16 cellular contexts compared by ENCODE assay signal in genomic region chr2:189544638-189545037, GRCh38. TPM values are rescaled to one million over a fixed set of nuclear protein-coding genes. Genes with fewer than 3 reads are reported as not detected.
DNase-seq lines count a peak whose midpoint lies in the region; ATAC-seq and TF ChIP-seq lines count a peak whose summit lies in the region.
"Had no signal": no experiment of that assay in that cellular context is flagged by ENCODE, and none has a peak within 500 bp of the region (broad histone marks: within the 10 kb centered on the region; RNA-seq: fewer than 3 reads in every experiment).

No MANE protein-coding gene starts in this region.

- H3K9me3 ChIP-seq in esophagus squamous epithelium (no peaks in the 10 kb centered on the region), right cardiac atrium (ENCODE audit: control insufficient read depth, low read length) (no peaks in the 10 kb centered on the region), uterus (no peaks in the 10 kb centered on the region)

- no peak overlapping the region for H3K4me3 ChIP-seq in esophagus squamous epithelium
- no peak overlapping the region for H3K4me3 ChIP-seq in right cardiac atrium (ENCODE audit: low read length)
- no peak overlapping the region for H3K4me3 ChIP-seq in uterus
- H3K4me3 ChIP-seq: GM23338 had no signal

- WGBS in esophagus squamous epithelium, 2 donors, result 43 to 96% methylated on average over 2 of the region's 2 CpGs
- 65% methylated on average over 2 of the region's 2 CpGs for WGBS in right cardiac atrium

- DNase-seq in esophagus squamous epithelium (lab: John Stamatoyannopoulos, UW) (no peak), right cardiac atrium (no peak), sciatic nerve (ENCODE audit: low spot score) (no peak), uterus (no peak), A172 (ENCODE audit: low spot score) (no peak)
- DNase-seq: CD8-positive, alpha-beta memory T cell; GF-D8; MV-4-11; NCI-H2227 treated with DMSO at 0.1 percent for 48 hours; NCI-H526 treated with DMSO at 0.1 percent for 48 hours; NK-92 treated with Interleukin-12 subunit alpha and Interleukin-12 subunit beta, amount 100 ng/mL, for 24 hours had no signal

- H3K27me3 ChIP-seq in esophagus squamous epithelium (no peaks in the 10 kb centered on the region), right cardiac atrium (ENCODE audit: control insufficient read depth, insufficient read depth) (no peaks in the 10 kb centered on the region), uterus (no peaks in the 10 kb centered on the region)

- H3K27ac ChIP-seq in esophagus squamous epithelium (peak overlapping the region in 3 of 4 donors; percentile 41 to 66 (median 56)), right cardiac atrium (ENCODE audit: low read length) (peak overlapping the region; percentile 37), uterus (peak overlapping the region; percentile 77 to 91)
- H3K27ac ChIP-seq: RWPE1 had no signal

- H3K4me1 ChIP-seq in esophagus squamous epithelium (peaks cover 0 to 39% (median 11%) of the 10 kb centered on the region in 3 donors), right cardiac atrium (ENCODE audit: control insufficient read depth, insufficient read depth, low read length) (peaks cover 4% of the 10 kb centered on the region), uterus (peaks cover 0 to 12% of the 10 kb centered on the region in 2 donors)

- TF ChIP-seq CTCF in esophagus squamous epithelium (IDR thresholded peaks at IDR 0.05) (no peak), uterus (IDR thresholded peaks at IDR 0.05) (no peak)

- ATAC-seq in right cardiac atrium, result peak; percentile 40 to 71
- peak; percentile 63 for ATAC-seq in sciatic nerve
- ATAC-seq in GM18858 (IDR thresholded peaks at IDR 0.05; ENCODE audit: unreplicated experiment), result no peak
- no peak for ATAC-seq in HG02759 (IDR thresholded peaks at IDR 0.05; ENCODE audit: unreplicated experiment)
- ATAC-seq in HG03280 (IDR thresholded peaks at IDR 0.05; ENCODE audit: unreplicated experiment), result no peak
- ATAC-seq: GM23338 had no signal

- intact Hi-C loops in esophagus squamous epithelium (cut with DNase I), result no loop called here
- intact Hi-C loops in right cardiac atrium (cut with DNase I), result no loop called here
- intact Hi-C loops in sciatic nerve (cut with DNase I), result no loop called here
- intact Hi-C loops in uterus (cut with DNase I; ENCODE audit: low total_unique reads), result no loop called here

- TF ChIP-seq POLR2A in esophagus squamous epithelium (IDR thresholded peaks at IDR 0.05) (no peak), uterus (IDR thresholded peaks at IDR 0.05) (no peak)

- H3K36me3 ChIP-seq in esophagus squamous epithelium (no peaks in the 10 kb centered on the region), uterus (no peaks in the 10 kb centered on the region)

RNA-seq across cellular contexts. Expression of gene SLC40A1, which starts 35.9 kb away (rescaled TPM):
- 10 to 100 TPM in 2 of 4 donors, 1 to 10 TPM in 2; 5.4 to 34.1 (median 19.1) TPM for total RNA-seq in esophagus squamous epithelium
- total RNA-seq in right cardiac atrium, result 10 to 100 TPM; 50.5 to 86.9 (median 73.9) TPM
- 32.2 TPM for polyA plus RNA-seq in right cardiac atrium
- total RNA-seq in sciatic nerve, result 48.6 TPM
- 100 to 1,000 TPM in 3 of 4 donors, 10 to 100 TPM in 1; 87.1 to 252 (median 176) TPM for total RNA-seq in uterus
- 1.2 and 1.4 TPM in 2 replicates for total RNA-seq in A172 (2014; rRNA removed; shearing (Covaris generic))
- total RNA-seq: GM23338 had no signal

Comparison
In these comparisons a context has a peak if more than half of its experiments do, and no peak if none do; other contexts are left out.
1. ATAC-seq: peak in right cardiac atrium (2 of 2) and sciatic nerve (single experiment); none in GM18858 (single experiment), HG02759 (single experiment) and HG03280 (single experiment).
2. Peak in every context shown above with its lines, with median percentiles within 50 percentile points of each other: H3K27ac ChIP-seq.